2 cellular contexts compared by ENCODE assay signal in the genomic region with DNA sequence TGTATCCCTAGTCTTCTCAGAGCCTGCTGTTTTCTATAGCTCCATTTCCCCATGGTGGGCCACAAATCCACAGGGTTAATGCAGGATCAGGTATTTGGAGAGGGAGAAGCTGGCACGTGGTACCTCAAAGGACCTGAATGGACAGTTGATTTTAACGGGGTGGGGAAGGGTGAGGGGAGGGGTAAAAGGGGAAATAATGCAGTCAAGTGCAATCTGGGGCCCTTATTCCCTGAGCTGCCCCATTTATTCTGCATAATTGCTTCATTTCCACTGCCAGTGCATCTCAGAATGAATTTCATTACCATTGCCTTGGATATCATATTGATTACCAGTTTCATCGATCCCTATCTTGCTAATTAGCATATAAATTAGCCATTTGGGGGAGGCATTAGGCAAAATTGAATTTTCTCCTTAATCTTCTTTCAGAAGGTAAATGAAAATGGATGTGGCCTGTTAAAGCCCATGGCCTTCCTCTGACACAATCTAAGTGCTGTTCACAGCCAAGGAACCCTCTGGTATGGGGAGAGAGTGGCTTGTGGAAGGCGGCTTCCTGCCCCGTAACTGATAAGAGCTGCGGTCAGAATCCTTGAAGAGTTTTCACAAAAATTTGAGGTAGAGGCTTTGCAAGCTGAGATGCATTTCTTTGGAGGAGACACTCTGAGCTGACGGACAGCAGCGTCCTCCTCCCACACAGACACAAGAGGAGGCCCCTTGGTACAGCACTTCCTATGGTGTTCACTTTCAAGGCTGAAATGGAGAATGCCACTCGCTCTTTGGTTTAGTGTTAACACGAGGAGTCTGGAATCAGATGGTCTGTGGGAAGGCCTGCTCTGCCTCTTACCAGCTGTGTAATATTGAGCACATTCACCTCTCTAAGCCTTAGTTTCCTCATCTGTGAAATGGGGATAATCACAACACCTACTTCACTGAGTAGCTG.
A peak's percentile ranks its signal among the peaks of the same experiment; 100 is the strongest.
TF ChIP-seq lines count a peak whose summit lies in the region.

No MANE protein-coding gene starts in this region.

TF ChIP-seq in SK-N-SH, 30 proteins besides CTCF, POLR2A, EP300 and RAD21:
- peak; percentile 20; the same call in 1 of the 2 replicates for TF ChIP-seq GATA2 (CRISPR knock-in tag; IDR thresholded peaks at IDR 0.05)
- no peak for TF ChIP-seq NRF1 (IDR thresholded peaks at IDR 0.05; ENCODE audit: low read depth, low read length)

TF ChIP-seq in SK-N-SH treated with all-trans-retinoic acid at 6 μM for 48 hours, 23 proteins besides CTCF, POLR2A, EP300 and RAD21:
- no peak for TF ChIP-seq GLIS3 (CRISPR knock-in tag; IDR thresholded peaks at IDR 0.05)
- TF ChIP-seq TOX (CRISPR knock-in tag; IDR thresholded peaks at IDR 0.05; ENCODE audit: borderline replicate concordance), result no peak
- TF ChIP-seq, protein P1, sequence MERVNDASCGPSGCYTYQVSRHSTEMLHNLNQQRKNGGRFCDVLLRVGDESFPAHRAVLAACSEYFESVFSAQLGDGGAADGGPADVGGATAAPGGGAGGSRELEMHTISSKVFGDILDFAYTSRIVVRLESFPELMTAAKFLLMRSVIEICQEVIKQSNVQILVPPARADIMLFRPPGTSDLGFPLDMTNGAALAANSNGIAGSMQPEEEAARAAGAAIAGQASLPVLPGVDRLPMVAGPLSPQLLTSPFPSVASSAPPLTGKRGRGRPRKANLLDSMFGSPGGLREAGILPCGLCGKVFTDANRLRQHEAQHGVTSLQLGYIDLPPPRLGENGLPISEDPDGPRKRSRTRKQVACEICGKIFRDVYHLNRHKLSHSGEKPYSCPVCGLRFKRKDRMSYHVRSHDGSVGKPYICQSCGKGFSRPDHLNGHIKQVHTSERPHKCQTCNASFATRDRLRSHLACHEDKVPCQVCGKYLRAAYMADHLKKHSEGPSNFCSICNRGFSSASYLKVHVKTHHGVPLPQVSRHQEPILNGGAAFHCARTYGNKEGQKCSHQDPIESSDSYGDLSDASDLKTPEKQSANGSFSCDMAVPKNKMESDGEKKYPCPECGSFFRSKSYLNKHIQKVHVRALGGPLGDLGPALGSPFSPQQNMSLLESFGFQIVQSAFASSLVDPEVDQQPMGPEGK (CRISPR knock-in tag; IDR thresholded peaks at IDR 0.05; ENCODE audit: borderline replicate concordance), result no peak
- no peak for TF ChIP-seq ZFP3 (CRISPR knock-in tag; IDR thresholded peaks at IDR 0.05)
- no peak for TF ChIP-seq ZNF70 (CRISPR knock-in tag; IDR thresholded peaks at IDR 0.05)
